7 cellular contexts compared by ENCODE assay signal in the genomic region with DNA sequence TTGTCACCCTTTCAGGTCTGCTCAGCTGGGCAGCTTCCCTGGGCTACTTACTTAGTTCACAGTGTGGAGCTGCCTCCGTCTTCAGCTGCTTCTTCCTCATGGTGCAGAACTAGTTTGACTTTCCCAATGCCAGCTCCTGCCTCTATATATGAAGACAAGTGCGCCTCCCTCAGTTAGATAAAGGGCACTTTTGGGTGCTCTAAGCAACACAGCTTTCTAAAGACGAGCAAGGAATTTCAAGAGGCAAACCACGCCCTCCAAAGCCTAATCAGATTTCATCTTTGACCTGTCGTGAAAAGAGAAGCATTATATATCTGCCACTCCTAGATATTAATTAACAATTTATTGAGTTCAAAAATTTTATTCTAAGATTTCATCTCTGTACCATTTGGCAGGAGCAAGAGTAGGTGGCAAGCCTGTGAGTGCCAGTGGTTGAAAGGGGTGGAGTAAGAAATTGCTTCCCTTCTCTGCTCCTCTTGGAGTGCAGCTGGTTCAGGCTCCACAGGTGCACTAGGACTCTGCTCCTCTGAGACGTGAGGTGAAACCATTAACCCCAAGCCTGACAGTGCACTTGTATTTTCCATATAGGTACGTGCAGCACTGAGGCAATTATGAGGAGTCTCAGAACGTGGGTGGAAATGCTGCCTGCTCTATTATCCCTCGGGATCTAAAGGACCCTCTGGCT. TPM values are rescaled to one million over a fixed set of nuclear protein-coding genes. Genes with fewer than 3 reads are reported as not detected.
A peak's percentile ranks its signal among the peaks of the same experiment; 100 is the strongest.
DNase-seq lines count a peak whose midpoint lies in the region; ATAC-seq and TF ChIP-seq lines count a peak whose summit lies in the region.

No MANE protein-coding gene starts in this region.

- TF ChIP-seq CTCF in neural progenitor cell (IDR thresholded peaks at IDR 0.05), result peak; percentile 53

- H3K9ac ChIP-seq in neural progenitor cell, result no peak overlapping the region

- no peaks in the 10 kb centered on the region for H3K9me3 ChIP-seq in neural progenitor cell (ENCODE audit: low read depth)

- H3K9me3 Mint-ChIP-seq in effector memory CD8-positive, alpha-beta T cell, result no peaks in the 10 kb centered on the region
- H3K9me3 Mint-ChIP-seq in neural progenitor cell, result no peaks in the 10 kb centered on the region

- H3F3A ChIP-seq in neural progenitor cell (ENCODE audit: low read depth), result peaks cover 36% of the 10 kb centered on the region

- peaks cover 22% of the 10 kb centered on the region for H3K79me2 ChIP-seq in neural progenitor cell (ENCODE audit: low read depth)

- peak overlapping the region; percentile 17 to 20 for H3K4me3 Mint-ChIP-seq in effector memory CD8-positive, alpha-beta T cell
- peak overlapping the region; percentile 68 for H3K4me3 Mint-ChIP-seq in neural progenitor cell

- no peaks in the 10 kb centered on the region for H4K20me1 ChIP-seq in neural progenitor cell (ENCODE audit: low read depth)

- H3K36me3 Mint-ChIP-seq in effector memory CD8-positive, alpha-beta T cell (ENCODE audit: insufficient read depth), result peaks cover 9% of the 10 kb centered on the region
- H3K36me3 Mint-ChIP-seq in neural progenitor cell, result no peaks in the 10 kb centered on the region

- no peak overlapping the region for H3K4me3 ChIP-seq in neural progenitor cell

- peaks cover 6 to 8% of the 10 kb centered on the region in 2 donors for H3K27me3 Mint-ChIP-seq in effector memory CD8-positive, alpha-beta T cell
- H3K27me3 Mint-ChIP-seq in neural progenitor cell (ENCODE audit: insufficient read depth, low read depth), result peaks cover 5% of the 10 kb centered on the region

- no peaks in the 10 kb centered on the region for H3K36me3 ChIP-seq in neural progenitor cell

- no peak overlapping the region for H3K4me2 ChIP-seq in neural progenitor cell

- no peak overlapping the region for H3K27ac ChIP-seq in neural progenitor cell

- H2AFZ ChIP-seq in neural progenitor cell (replicated peaks), result no peak overlapping the region

- in situ Hi-C loops in KBM-7 (cut with MboI; ENCODE audit: low pct_unique_long_range_greater_than_20kb, low sequenced_read_pairs), result no loop called here

- no peak overlapping the region for H3K27ac Mint-ChIP-seq in effector memory CD8-positive, alpha-beta T cell
- no peak overlapping the region for H3K27ac Mint-ChIP-seq in neural progenitor cell

- H3K4me1 Mint-ChIP-seq in effector memory CD8-positive, alpha-beta T cell (ENCODE audit: low read depth in 2 of 2), result peaks cover 26 to 29% of the 10 kb centered on the region in 2 donors
- peaks cover 39% of the 10 kb centered on the region for H3K4me1 Mint-ChIP-seq in neural progenitor cell

- ATAC-seq in effector memory CD8-positive, alpha-beta T cell (replicated peaks), result no peak
- ATAC-seq in HG02623 (IDR thresholded peaks at IDR 0.05; ENCODE audit: unreplicated experiment), result no peak
- no peak for ATAC-seq in HG02981 (IDR thresholded peaks at IDR 0.05; ENCODE audit: unreplicated experiment)

- H3K4me1 ChIP-seq in neural progenitor cell, result peaks cover 25% of the 10 kb centered on the region

- no peaks in the 10 kb centered on the region for H3K27me3 ChIP-seq in neural progenitor cell

- peak; percentile 73 for DNase-seq in ELR (ENCODE audit: low read depth)
- DNase-seq in KBM-7, result peak; percentile 60
- peak; percentile 66 for DNase-seq in RPMI7951 (ENCODE audit: low read depth)
- DNase-seq in effector memory CD8-positive, alpha-beta T cell, result no peak
- DNase-seq in neural progenitor cell (ENCODE audit: low spot score), result peak; percentile 69

RNA-seq across cellular contexts. Expression of a gene that starts 2.1 kb away (rescaled TPM):
- total RNA-seq in RPMI7951 (2014; rRNA removed; shearing (Covaris generic)), result 19.2 and 28.8 TPM in 2 replicates
- 62.7 and 66.5 TPM in 2 replicates for total RNA-seq in neural progenitor cell (ENCODE audit: low replicate concordance)

RNA-seq across cellular contexts. Expression of a gene that starts 19.9 kb away (rescaled TPM):
- 26.0 and 28.3 TPM in 2 replicates for total RNA-seq in RPMI7951 (2014; rRNA removed; shearing (Covaris generic))
- total RNA-seq in neural progenitor cell (ENCODE audit: low replicate concordance), result 40.9 and 46.6 TPM in 2 replicates

RNA-seq across cellular contexts. Expression of a gene that starts 55.1 kb away (rescaled TPM):
- 9.4 and 10.0 TPM in 2 replicates for total RNA-seq in RPMI7951 (2014; rRNA removed; shearing (Covaris generic))
- 28.6 and 30.9 TPM in 2 replicates for total RNA-seq in neural progenitor cell (ENCODE audit: low replicate concordance)

Comparison
In these comparisons a context has a peak if more than half of its experiments do, and no peak if none do; other contexts are left out.
1. DNase-seq: peak in ELR (single experiment), KBM-7 (single experiment), RPMI7951 (single experiment) and neural progenitor cell (single experiment); none in effector memory CD8-positive, alpha-beta T cell (0 of 3).